ENCODE assay signal across 9 cellular contexts in genomic region chr12:109097140-109097434, GRCh38. TPM values are rescaled to one million over a fixed set of nuclear protein-coding genes. Genes with fewer than 3 reads are reported as not detected.
A peak's percentile ranks its signal among the peaks of the same experiment; 100 is the strongest.
DNase-seq lines count a peak whose midpoint lies in the region; ATAC-seq, FAIRE-seq and TF ChIP-seq lines count a peak whose summit lies in the region.
"Had no signal": no experiment of that assay in that cellular context is flagged by ENCODE, and none has a peak within 500 bp of the region (broad histone marks: within the 10 kb centered on the region; RNA-seq: fewer than 3 reads in every experiment).

No MANE protein-coding gene starts in this region.

- H3K9me3 ChIP-seq in Panc1 (ENCODE audit: control insufficient read depth, insufficient read depth, low read depth, low read length) (no peaks in the 10 kb centered on the region), endothelial cell of umbilical vein (replicated peaks; ENCODE audit: control insufficient read depth, insufficient read depth, low read length) (no peaks in the 10 kb centered on the region), skeletal muscle satellite cell (replicated peaks; ENCODE audit: low read length) (no peaks in the 10 kb centered on the region)

- POLR2A ChIA-PET in Panc1 (lab: Charles Lee) (no interaction called here), endothelial cell of umbilical vein (lab: Charles Lee) (interaction anchor here (0.6 kb wide), 1 partner anchor 535 kb away, joined by 3 read pairs; the partner anchor contains the start of gene ISCU)

- peaks cover 16% of the 10 kb centered on the region for H3K4me1 ChIP-seq in Panc1 (ENCODE audit: control insufficient read depth, insufficient read depth, low read length)
- peaks cover 19% of the 10 kb centered on the region for H3K4me1 ChIP-seq in endothelial cell of umbilical vein (ENCODE audit: control insufficient read depth, extremely low read depth, insufficient read depth, low read length)
- peaks cover 18% of the 10 kb centered on the region for H3K4me1 ChIP-seq in skeletal muscle satellite cell (ENCODE audit: control insufficient read depth, insufficient read depth, low read length)

- no peak for TF ChIP-seq CTCF in Panc1 (IDR thresholded peaks at IDR 0.05)
- no peak for TF ChIP-seq CTCF in endothelial cell of umbilical vein (IDR thresholded peaks at IDR 0.05; ENCODE audit: extremely low read depth in 1 of 2, insufficient read depth in 1 of 2, low read depth in 1 of 2, low read length in 2 of 2)

- peaks cover 15% of the 10 kb centered on the region for H3K79me2 ChIP-seq in endothelial cell of umbilical vein (ENCODE audit: control insufficient read depth, insufficient read depth, low read length)

- H3K36me3 ChIP-seq in Panc1 (ENCODE audit: control insufficient read depth, insufficient read depth, low read length) (peaks cover 5% of the 10 kb centered on the region; the same call in 1 of the 2 replicates), endothelial cell of umbilical vein (ENCODE audit: control insufficient read depth in 2 of 2, extremely low read depth in 1 of 2, insufficient read depth in 2 of 2, low read length in 2 of 2) (peaks cover 5 to 7% of the 10 kb centered on the region in 2 experiments), skeletal muscle satellite cell (ENCODE audit: insufficient read depth, low read length) (peaks cover 18% of the 10 kb centered on the region)

- CTCF ChIA-PET in Panc1 (lab: Charles Lee) (interaction anchor here (0.6 kb wide), 1 partner anchor 379 kb away, joined by 6 read pairs; no protein-coding TSS in a partner anchor), endothelial cell of umbilical vein (lab: Charles Lee) (interaction anchor here (0.6 to 0.9 kb wide), 2 partner anchors 216 to 1865 kb away, joined by 3 to 5 read pairs; no protein-coding TSS in a partner anchor)

- no TSS peak for BruUV-seq in Panc1 (replicated peaks; lab: Mats Ljungman, UMichigan)
- BruUV-seq in endothelial cell of umbilical vein (replicated peaks; lab: Mats Ljungman, UMichigan) = no TSS peak

- H3K4me2 ChIP-seq in endothelial cell of umbilical vein (ENCODE audit: insufficient read depth, low read length) (peak overlapping the region; percentile 67), skeletal muscle satellite cell (ENCODE audit: low read length) (peak overlapping the region; percentile 97)

- peak overlapping the region; percentile 96 for H2AFZ ChIP-seq in endothelial cell of umbilical vein (ENCODE audit: low read depth, low read length)

- no peak for TF ChIP-seq POLR2A in endothelial cell of umbilical vein (IDR thresholded peaks at IDR 0.05; ENCODE audit: low read depth, low read length)

- H3K27me3 Mint-ChIP-seq in T-helper 1 cell treated with Interleukin-12 subunit alpha and Interleukin-12 subunit beta and Interleukin-4 antibody, amounts not matched to agents 30 μg/mL and 1 μg/mL, for 36 hours (ENCODE audit: low read depth) = no peaks in the 10 kb centered on the region

- H3K4me3 ChIP-seq in Panc1 (ENCODE audit: low read depth in 2 of 2, low read length in 2 of 2) (peak overlapping the region; percentile 78 to 84), endothelial cell of umbilical vein (replicated peaks in 1 of 3; ENCODE audit: insufficient read depth in 1 of 3, low read depth in 1 of 3, low read length in 3 of 3) (peak overlapping the region; percentile 22 to 91 (median 32)), skeletal muscle satellite cell (ENCODE audit: low read length) (peak overlapping the region; percentile 77)

- in situ Hi-C loops in Panc1 (cut with HindIII; ENCODE audit: low pct_unique_long_range_greater_than_20kb, low sequenced_read_pairs) = no loop called here

- dilution Hi-C loops in endothelial cell of umbilical vein (cut with MboI; ENCODE audit: extremely low pct_ligation_motif_present, low sequenced_read_pairs) = no loop called here

- peak overlapping the region; percentile 78 for H3K27ac ChIP-seq in Panc1 (ENCODE audit: low read length)
- no peak overlapping the region for H3K27ac ChIP-seq in endothelial cell of umbilical vein (ENCODE audit: insufficient read depth, low read depth, low read length)

- DNase-seq in T-helper 1 cell (no peak), Panc1 (ENCODE audit: low read depth, low spot score) (no peak), endothelial cell of umbilical vein (ENCODE audit: low read depth, low spot score) (no peak), left cardiac atrium (no peak), NCI-H1092 treated with DMSO at 0.1 percent for 48 hours (lab: John Stamatoyannopoulos, UW) (no peak)
- DNase-seq: activated CD4-positive, alpha-beta T cell treated with anti-CD3 and anti-CD28 coated beads, Interleukin-2, amount 50 U/mL, for 4 hours had no signal

- intact Hi-C loops in Panc1 (cut with micrococcal nuclease; ENCODE audit: unreplicated experiment) (loop anchor here (10.0 kb wide), 2 partner anchors 142 to 242 kb away; partner anchors contain the start of gene SSH1), endothelial cell of umbilical vein (cut with micrococcal nuclease) (loop anchor here (1.0 to 5.0 kb wide), 2 partner anchors 244 to 365 kb away; partner anchors contain the start of gene CORO1C), left cardiac atrium (cut with DNase I) (loop anchor here in 1 of 2 donors (10.0 kb wide), 1 partner anchor 532 kb away; the partner anchor contains the start of genes ISCU and SART3)

- peak; percentile 5 for ATAC-seq in Panc1
- ATAC-seq in GM21619 (IDR thresholded peaks at IDR 0.05; ENCODE audit: unreplicated experiment) = no peak
- no peak for ATAC-seq in left cardiac atrium

- H3K27me3 ChIP-seq in Panc1 (ENCODE audit: control insufficient read depth, insufficient read depth, low read length) (no peaks in the 10 kb centered on the region), endothelial cell of umbilical vein (ENCODE audit: control insufficient read depth in 2 of 2, insufficient read depth in 2 of 2, low read length in 2 of 2) (no peaks in the 10 kb centered on the region), skeletal muscle satellite cell (ENCODE audit: control insufficient read depth, insufficient read depth, low read length) (no peaks in the 10 kb centered on the region)

- peak overlapping the region; percentile 87 for H3K4me3 Mint-ChIP-seq in T-helper 1 cell treated with Interleukin-12 subunit alpha and Interleukin-12 subunit beta and Interleukin-4 antibody, amounts not matched to agents 30 μg/mL and 1 μg/mL, for 36 hours

- FAIRE-seq in endothelial cell of umbilical vein (lab: Jason Lieb, UNC) = no peak

- peaks cover 39% of the 10 kb centered on the region for H3K4me1 Mint-ChIP-seq in T-helper 1 cell treated with Interleukin-12 subunit alpha and Interleukin-12 subunit beta and Interleukin-4 antibody, amounts not matched to agents 30 μg/mL and 1 μg/mL, for 36 hours (ENCODE audit: low read depth)

- H3K9me1 ChIP-seq in endothelial cell of umbilical vein (replicated peaks; ENCODE audit: control insufficient read depth, extremely low read depth, insufficient read depth, low read length) = no peaks in the 10 kb centered on the region

- H3K9me3 Mint-ChIP-seq in T-helper 1 cell treated with Interleukin-12 subunit alpha and Interleukin-12 subunit beta and Interleukin-4 antibody, amounts not matched to agents 30 μg/mL and 1 μg/mL, for 36 hours = no peaks in the 10 kb centered on the region

- H4K20me1 ChIP-seq in endothelial cell of umbilical vein (replicated peaks; ENCODE audit: control insufficient read depth, extremely low read depth, insufficient read depth, low read length) = no peaks in the 10 kb centered on the region

- H3K9ac ChIP-seq in endothelial cell of umbilical vein (replicated peaks; ENCODE audit: extremely low read depth, insufficient read depth, low read length) (no peak overlapping the region), skeletal muscle satellite cell (ENCODE audit: low read depth, low read length) (peak overlapping the region; percentile 80)

- peaks cover 23% of the 10 kb centered on the region for H3K36me3 Mint-ChIP-seq in T-helper 1 cell treated with Interleukin-12 subunit alpha and Interleukin-12 subunit beta and Interleukin-4 antibody, amounts not matched to agents 30 μg/mL and 1 μg/mL, for 36 hours (ENCODE audit: low read depth)

- H3K27ac Mint-ChIP-seq in T-helper 1 cell treated with Interleukin-12 subunit alpha and Interleukin-12 subunit beta and Interleukin-4 antibody, amounts not matched to agents 30 μg/mL and 1 μg/mL, for 36 hours = no peak overlapping the region

RNA-seq across cellular contexts. Expression of gene UNG, which starts 0.3 kb away (rescaled TPM):
- 74.4 TPM for total RNA-seq in Panc1 (2021; ENCODE audit: unreplicated experiment)
- 46.3 TPM for polyA plus RNA-seq in Panc1 (2012; ENCODE audit: insufficient read length)
- total RNA-seq in endothelial cell of umbilical vein = 45.4 and 46.7 TPM in 2 replicates
- 17.1 and 21.5 TPM in 2 replicates for polyA plus RNA-seq in endothelial cell of umbilical vein
- 26.4 and 30.1 TPM in 2 replicates for polyA plus RNA-seq in endothelial cell of umbilical vein (2011; cell fraction: cytosol; rRNA removed)
- polyA plus RNA-seq in endothelial cell of umbilical vein (2011; cell fraction: nucleus; rRNA removed) = 16.5 and 22.5 TPM in 2 replicates
- 34.4 and 40.7 TPM in 2 replicates for polyA plus RNA-seq in endothelial cell of umbilical vein (2012)
- 11.5 and 12.2 TPM in 2 replicates for polyA minus RNA-seq in endothelial cell of umbilical vein
- 17.3 TPM for polyA minus RNA-seq in endothelial cell of umbilical vein (2011; cell fraction: cytosol; rRNA and poly(A)+ RNA removed)
- polyA minus RNA-seq in endothelial cell of umbilical vein (2011; cell fraction: nucleus; rRNA and poly(A)+ RNA removed) = 7.6 and 8.9 TPM in 2 replicates
- total RNA-seq in skeletal muscle satellite cell (2012; rRNA removed) = 17.3 and 23.3 TPM in 2 replicates
- 10 to 100 TPM; 13.9 to 16.6 TPM for total RNA-seq in left cardiac atrium

RNA-seq across cellular contexts. Expression of gene ALKBH2, which starts 3.8 kb away (rescaled TPM):
- total RNA-seq in Panc1 (2021; ENCODE audit: unreplicated experiment) (41.6 TPM), endothelial cell of umbilical vein (5.4 TPM in 2 replicates), left cardiac atrium (10 to 100 TPM in 1 of 2 donors, 1 to 10 TPM in 1; 8.5 to 12.0 TPM)
- 47.3 TPM for polyA plus RNA-seq in Panc1 (2012; ENCODE audit: insufficient read length)
- polyA plus RNA-seq in endothelial cell of umbilical vein = 5.9 and 7.3 TPM in 2 replicates
- polyA plus RNA-seq in endothelial cell of umbilical vein (2011; cell fraction: cytosol; rRNA removed) = 6.6 and 7.2 TPM in 2 replicates
- polyA plus RNA-seq in endothelial cell of umbilical vein (2011; cell fraction: nucleus; rRNA removed) = 17.5 and 21.2 TPM in 2 replicates
- 13.4 and 13.6 TPM in 2 replicates for polyA plus RNA-seq in endothelial cell of umbilical vein (2012)
- 4.1 and 5.5 TPM in 2 replicates for polyA minus RNA-seq in endothelial cell of umbilical vein
- 12.8 TPM for polyA minus RNA-seq in endothelial cell of umbilical vein (2011; cell fraction: cytosol; rRNA and poly(A)+ RNA removed)
- polyA minus RNA-seq in endothelial cell of umbilical vein (2011; cell fraction: nucleus; rRNA and poly(A)+ RNA removed) = 4.5 and 5.4 TPM in 2 replicates
- total RNA-seq in skeletal muscle satellite cell (2012; rRNA removed) = 25.6 and 28.4 TPM in 2 replicates

RNA-seq across cellular contexts. Expression of gene ACACB, which starts 19.3 kb away (rescaled TPM):
- total RNA-seq in Panc1 (2021; ENCODE audit: unreplicated experiment) (12.3 TPM), endothelial cell of umbilical vein (3.9 and 5.7 TPM in 2 replicates), left cardiac atrium (100 to 1,000 TPM; 165 to 172 TPM)
- 8.7 TPM for polyA plus RNA-seq in Panc1 (2012; ENCODE audit: insufficient read length)
- polyA plus RNA-seq in endothelial cell of umbilical vein = 0.72 and 1.3 TPM in 2 replicates
- 0.90 and 1.1 TPM in 2 replicates for polyA plus RNA-seq in endothelial cell of umbilical vein (2011; cell fraction: cytosol; rRNA removed)
- 5.7 and 8.3 TPM in 2 replicates for polyA plus RNA-seq in endothelial cell of umbilical vein (2011; cell fraction: nucleus; rRNA removed)
- polyA plus RNA-seq in endothelial cell of umbilical vein (2012) = 1.1 and 1.2 TPM in 2 replicates
- polyA minus RNA-seq in endothelial cell of umbilical vein = 2.6 and 5.3 TPM in 2 replicates
- 5.4 TPM for polyA minus RNA-seq in endothelial cell of umbilical vein (2011; cell fraction: cytosol; rRNA and poly(A)+ RNA removed)
- polyA minus RNA-seq in endothelial cell of umbilical vein (2011; cell fraction: nucleus; rRNA and poly(A)+ RNA removed) = 8.5 and 9.1 TPM in 2 replicates
- 1.5 and 2.8 TPM in 2 replicates for total RNA-seq in skeletal muscle satellite cell (2012; rRNA removed)

RNA-seq across cellular contexts. Expression of gene USP30, which starts 44.7 kb away (rescaled TPM):
- total RNA-seq in Panc1 (2021; ENCODE audit: unreplicated experiment) (5.7 TPM), endothelial cell of umbilical vein (12.9 and 14.2 TPM in 2 replicates), left cardiac atrium (1 to 10 TPM; 7.7 to 9.5 TPM)
- polyA plus RNA-seq in Panc1 (2012; ENCODE audit: insufficient read length) = 8.4 TPM
- 24.3 and 34.7 TPM in 2 replicates for polyA plus RNA-seq in endothelial cell of umbilical vein
- polyA plus RNA-seq in endothelial cell of umbilical vein (2011; cell fraction: cytosol; rRNA removed) = 11.6 and 13.8 TPM in 2 replicates
- polyA plus RNA-seq in endothelial cell of umbilical vein (2011; cell fraction: nucleus; rRNA removed) = 21.8 and 24.3 TPM in 2 replicates
- polyA plus RNA-seq in endothelial cell of umbilical vein (2012) = 7.3 TPM in 2 replicates
- 23.1 and 36.3 TPM in 2 replicates for polyA minus RNA-seq in endothelial cell of umbilical vein
- 5.9 TPM for polyA minus RNA-seq in endothelial cell of umbilical vein (2011; cell fraction: cytosol; rRNA and poly(A)+ RNA removed)
- polyA minus RNA-seq in endothelial cell of umbilical vein (2011; cell fraction: nucleus; rRNA and poly(A)+ RNA removed) = 7.0 and 12.3 TPM in 2 replicates
- 3.8 and 5.7 TPM in 2 replicates for total RNA-seq in skeletal muscle satellite cell (2012; rRNA removed)

Comparison
In these comparisons a context has a peak if more than half of its experiments do, and no peak if none do; other contexts are left out.
1. RNA of gene ACACB, which starts 19.3 kb away (total RNA-seq): 165 to 172 TPM in left cardiac atrium; 12.3 TPM in Panc1 (single experiment) and 3.9 to 5.7 TPM in endothelial cell of umbilical vein; every median in the first group is over 10 times any median in the second.
2. Peak in every context shown above with its lines, with median percentiles within 50 percentile points of each other: H3K4me3 ChIP-seq.